In the genomic region with DNA sequence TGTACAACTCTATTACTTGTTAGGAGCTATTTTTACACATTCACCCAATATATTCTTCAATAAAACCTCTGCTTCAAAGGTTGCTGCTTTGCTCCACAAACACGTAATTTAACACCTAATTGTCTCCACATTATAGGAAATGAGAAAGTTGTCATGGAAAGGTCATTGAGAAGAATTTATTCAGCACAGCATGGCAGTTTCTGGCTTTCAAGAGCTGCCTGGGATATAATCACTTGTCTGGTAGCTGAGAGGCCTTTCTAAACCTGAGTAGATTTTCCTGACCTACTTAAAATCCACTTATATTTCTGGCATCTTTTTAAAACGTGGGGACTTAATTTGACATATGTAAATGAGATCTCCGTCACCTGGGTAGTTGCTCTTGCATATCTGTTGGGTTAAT, we compare ENCODE assay signal across 23 cellular contexts.
DNase-seq lines count a peak whose midpoint lies in the region; ATAC-seq and TF ChIP-seq lines count a peak whose summit lies in the region.
"Had no signal": no experiment of that assay in that cellular context is flagged by ENCODE, and none has a peak within 500 bp of the region (broad histone marks: within the 10 kb centered on the region; RNA-seq: fewer than 3 reads in every experiment).

No MANE protein-coding gene starts in this region.

- CTCF ChIA-PET in activated naive CD4-positive, alpha-beta T cell treated with anti-CD3 and anti-CD28 coated beads, Interleukin-2, amount 10 ng/mL, durations not matched to agents 7 days and 5 days (lab: Charles Lee) = no interaction called here

- H3K27ac ChIP-seq in HUES48 (ENCODE audit: low read depth, low read length) (peak overlapping the region; percentile 35), endodermal cell (ENCODE audit: low read depth, low read length) (peak overlapping the region; percentile 27)
- H3K27ac ChIP-seq: ascending aorta, gastroesophageal sphincter, left lung had no signal

- no peaks in the 10 kb centered on the region for H3K9me3 Mint-ChIP-seq in endodermal cell
- H3K9me3 Mint-ChIP-seq in activated naive CD4-positive, alpha-beta T cell treated with anti-CD3 and anti-CD28 coated beads, Interleukin-2, amount 10 ng/mL, durations not matched to agents 7 days and 5 days = no peaks in the 10 kb centered on the region

- no peak overlapping the region for H3K4me3 Mint-ChIP-seq in endodermal cell
- H3K4me3 Mint-ChIP-seq in activated naive CD4-positive, alpha-beta T cell treated with anti-CD3 and anti-CD28 coated beads, Interleukin-2, amount 10 ng/mL, durations not matched to agents 7 days and 5 days = no peak overlapping the region
- H3K4me3 Mint-ChIP-seq: activated CD8-positive, alpha-beta T cell treated with anti-CD3 and anti-CD28 coated beads for 36 hours; activated naive CD8-positive, alpha-beta T cell treated with anti-CD3 and anti-CD28 coated beads for 36 hours; T-helper 1 cell treated with Interleukin-12 subunit alpha and Interleukin-12 subunit beta and Interleukin-4 antibody, amounts not matched to agents 30 μg/mL and 1 μg/mL, for 36 hours had no signal

- WGBS in endodermal cell (ENCODE audit: insufficient coverage in 1 of 2, insufficient read length in 1 of 2), 2 experiments = 55% methylated on average over 3 of the region's 3 CpGs; no CpG with 5 or more reads in 1 of the 2 experiments

- peaks cover 9% of the 10 kb centered on the region for H3K4me1 Mint-ChIP-seq in endodermal cell
- H3K4me1 Mint-ChIP-seq in activated naive CD4-positive, alpha-beta T cell treated with anti-CD3 and anti-CD28 coated beads, Interleukin-2, amount 10 ng/mL, durations not matched to agents 7 days and 5 days = no peaks in the 10 kb centered on the region
- H3K4me1 Mint-ChIP-seq: activated naive CD8-positive, alpha-beta T cell treated with anti-CD3 and anti-CD28 coated beads for 36 hours had no signal

- no peak overlapping the region for H3K4me3 ChIP-seq in HUES48 (ENCODE audit: low read depth, low read length)
- H3K4me3 ChIP-seq in endodermal cell (ENCODE audit: low read length) = no peak overlapping the region
- H3K4me3 ChIP-seq: ascending aorta, gastroesophageal sphincter, HAP-1, K562, left lung had no signal

- H3K27ac Mint-ChIP-seq in endodermal cell = no peak overlapping the region
- no peak overlapping the region for H3K27ac Mint-ChIP-seq in activated naive CD4-positive, alpha-beta T cell treated with anti-CD3 and anti-CD28 coated beads, Interleukin-2, amount 10 ng/mL, durations not matched to agents 7 days and 5 days
- H3K27ac Mint-ChIP-seq: activated CD8-positive, alpha-beta T cell treated with anti-CD3 and anti-CD28 coated beads for 36 hours; activated naive CD8-positive, alpha-beta T cell treated with anti-CD3 and anti-CD28 coated beads for 36 hours; T-helper 1 cell treated with Interleukin-12 subunit alpha and Interleukin-12 subunit beta and Interleukin-4 antibody, amounts not matched to agents 30 μg/mL and 1 μg/mL, for 36 hours had no signal

- no peaks in the 10 kb centered on the region for H3K27me3 Mint-ChIP-seq in endodermal cell (ENCODE audit: insufficient read depth)
- no peaks in the 10 kb centered on the region for H3K27me3 Mint-ChIP-seq in activated naive CD4-positive, alpha-beta T cell treated with anti-CD3 and anti-CD28 coated beads, Interleukin-2, amount 10 ng/mL, durations not matched to agents 7 days and 5 days
- H3K27me3 Mint-ChIP-seq: activated CD8-positive, alpha-beta T cell treated with anti-CD3 and anti-CD28 coated beads for 36 hours; activated naive CD8-positive, alpha-beta T cell treated with anti-CD3 and anti-CD28 coated beads for 36 hours had no signal

- H3K27me3 ChIP-seq in HUES48 (ENCODE audit: control insufficient read depth, insufficient read depth, low read length) = no peaks in the 10 kb centered on the region
- H3K27me3 ChIP-seq in endodermal cell (ENCODE audit: control insufficient read depth, insufficient read depth, low read length, poor library complexity, severe bottlenecking) = no peaks in the 10 kb centered on the region
- H3K27me3 ChIP-seq: ascending aorta, gastroesophageal sphincter, left lung had no signal

- no peaks in the 10 kb centered on the region for H3K9me3 ChIP-seq in HUES48 (ENCODE audit: control insufficient read depth, insufficient read depth, low read length)
- H3K9me3 ChIP-seq in endodermal cell (ENCODE audit: control insufficient read depth, low read length) = no peaks in the 10 kb centered on the region
- H3K9me3 ChIP-seq: ascending aorta, gastroesophageal sphincter, HAP-1 had no signal

- no peaks in the 10 kb centered on the region for H3K4me1 ChIP-seq in HUES48 (ENCODE audit: control insufficient read depth, insufficient read depth, low read length)
- no peaks in the 10 kb centered on the region for H3K4me1 ChIP-seq in endodermal cell (ENCODE audit: control insufficient read depth, insufficient read depth, low read length)
- H3K4me1 ChIP-seq: ascending aorta, gastroesophageal sphincter, HAP-1, left lung had no signal

- H3K36me3 ChIP-seq in HUES48 (ENCODE audit: control insufficient read depth, insufficient read depth, low read length) = no peaks in the 10 kb centered on the region
- H3K36me3 ChIP-seq in endodermal cell (ENCODE audit: control insufficient read depth, insufficient read depth, low read length) = no peaks in the 10 kb centered on the region
- H3K36me3 ChIP-seq: ascending aorta, gastroesophageal sphincter, HAP-1, left lung had no signal

- H3K36me3 Mint-ChIP-seq in endodermal cell (ENCODE audit: low read depth) = no peaks in the 10 kb centered on the region
- H3K36me3 Mint-ChIP-seq in activated naive CD4-positive, alpha-beta T cell treated with anti-CD3 and anti-CD28 coated beads, Interleukin-2, amount 10 ng/mL, durations not matched to agents 7 days and 5 days = no peaks in the 10 kb centered on the region
- H3K36me3 Mint-ChIP-seq: activated naive CD8-positive, alpha-beta T cell treated with anti-CD3 and anti-CD28 coated beads for 36 hours had no signal

- peak; percentile 33 to 90 for DNase-seq in NCI-H2081 (lab: John Stamatoyannopoulos, UW)
- DNase-seq in NCI-H345 treated with DMSO at 0.1 percent for 48 hours (lab: John Stamatoyannopoulos, UW; ENCODE audit: unreplicated experiment) = peak; percentile 3
- no peak for DNase-seq in endodermal cell
- DNase-seq in glomerular visceral epithelial cell (ENCODE audit: extremely low spot score) = no peak
- DNase-seq in T-helper 1 cell = no peak
- DNase-seq in activated naive CD4-positive, alpha-beta T cell treated with anti-CD3 and anti-CD28 coated beads, Interleukin-2, amount 10 ng/mL, durations not matched to agents 7 days and 5 days = no peak
- DNase-seq: activated CD8-positive, alpha-beta T cell treated with anti-CD3 and anti-CD28 coated beads for 36 hours; activated naive CD8-positive, alpha-beta T cell treated with anti-CD3 and anti-CD28 coated beads for 36 hours; DMS79 treated with DMSO at 0.1 percent for 48 hours; left lung; mesenchymal stem cell; NCI-H1694 treated with DMSO at 0.1 percent for 48 hours; NCI-H524 treated with DMSO at 0.1 percent for 48 hours; occipital lobe; RPMI8226; stimulated activated naive CD4-positive, alpha-beta T cell had no signal

- H3K9ac ChIP-seq in HUES48 (ENCODE audit: low read depth, low read length) (no peak overlapping the region), endodermal cell (ENCODE audit: extremely low read depth, low read length, poor library complexity, severe bottlenecking) (no peak overlapping the region)

- no peak for TF ChIP-seq CTCF in endodermal cell (conservative IDR thresholded peaks at IDR 0.05)

- ATAC-seq in GM18873 (IDR thresholded peaks at IDR 0.05; ENCODE audit: low FRiP score, unreplicated experiment) = no peak
- ATAC-seq: activated CD8-positive, alpha-beta T cell treated with anti-CD3 and anti-CD28 coated beads for 36 hours; gastroesophageal sphincter; K562; left lung had no signal

Comparison
In these comparisons a context has a peak if more than half of its experiments do, and no peak if none do; other contexts are left out.
1. DNase-seq: peak in NCI-H2081 (2 of 2) and NCI-H345 treated with DMSO at 0.1 percent for 48 hours (single experiment); none in endodermal cell (single experiment), glomerular visceral epithelial cell (single experiment), T-helper 1 cell (0 of 5) and activated naive CD4-positive, alpha-beta T cell treated with anti-CD3 and anti-CD28 coated beads, Interleukin-2, amount 10 ng/mL, durations not matched to agents 7 days and 5 days (single experiment).